Comparison of ENCODE assay signal across 9 cellular contexts in the genomic region with DNA sequence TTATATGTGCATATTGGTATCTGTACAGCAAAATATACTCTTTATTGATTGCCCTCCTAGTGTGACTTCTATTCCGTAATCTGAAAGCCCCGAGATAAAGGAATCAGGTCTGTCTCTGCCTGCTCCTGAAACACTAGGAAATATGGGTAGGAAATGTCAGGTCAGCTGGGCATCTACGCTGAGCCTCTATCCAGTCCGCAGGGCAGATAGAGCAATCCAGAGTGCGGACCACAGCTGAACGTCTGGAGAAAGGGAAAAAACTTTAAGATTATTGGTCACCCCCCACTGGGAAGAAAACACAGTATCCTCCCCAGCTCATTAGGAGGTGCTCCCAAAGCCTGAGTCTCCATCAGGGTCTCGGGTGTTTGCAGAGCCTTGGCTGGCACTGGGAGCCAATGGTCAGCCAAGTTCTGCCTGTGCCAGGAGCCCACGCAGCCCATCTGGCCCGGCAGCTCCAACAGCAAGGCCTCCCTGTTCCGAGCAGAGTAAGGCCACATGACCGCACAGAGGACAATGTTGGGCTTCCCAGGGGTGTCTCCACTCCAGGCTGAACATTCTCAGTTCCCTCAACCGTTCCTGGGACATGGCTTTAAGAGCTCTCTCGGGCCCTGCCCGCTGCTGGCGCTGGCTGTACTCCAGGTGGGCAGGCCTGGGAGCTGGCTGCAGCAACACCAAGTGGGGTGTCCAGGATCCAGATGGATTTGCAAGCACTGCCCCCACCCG. TPM values are rescaled to one million over a fixed set of nuclear protein-coding genes. Genes with fewer than 3 reads are reported as not detected.
DNase-seq lines count a peak whose midpoint lies in the region; ATAC-seq and TF ChIP-seq lines count a peak whose summit lies in the region.
"Had no signal": no experiment of that assay in that cellular context is flagged by ENCODE, and none has a peak within 500 bp of the region (broad histone marks: within the 10 kb centered on the region; RNA-seq: fewer than 3 reads in every experiment).

No MANE protein-coding gene starts in this region.

- no peak for ATAC-seq in CD4-positive, alpha-beta T cell (ENCODE audit: poor library complexity)
- no peak for ATAC-seq in HG02852 (IDR thresholded peaks at IDR 0.05; ENCODE audit: unreplicated experiment)

- H3K9me3 Mint-ChIP-seq in brain = no peaks in the 10 kb centered on the region
- no peaks in the 10 kb centered on the region for H3K9me3 Mint-ChIP-seq in progenitor cell of endocrine pancreas (ENCODE audit: low read depth)
- H3K9me3 Mint-ChIP-seq in CD4-positive, alpha-beta T cell = no peaks in the 10 kb centered on the region
- H3K9me3 Mint-ChIP-seq: activated naive CD4-positive, alpha-beta T cell treated with anti-CD3 and anti-CD28 coated beads, Interleukin-2, amount 50 U/mL, for 24 hours had no signal

- DNase-seq in DMS53 treated with DMSO at 0.1 percent for 48 hours (lab: John Stamatoyannopoulos, UW; ENCODE audit: unreplicated experiment) = peak; percentile 40
- DNase-seq in hypothalamus (lab: John Stamatoyannopoulos, UW) = peak in 50 of 51 donors; percentile 10 to 94 (median 71)
- no peak for DNase-seq in progenitor cell of endocrine pancreas (ENCODE audit: low spot score, unreplicated experiment)
- DNase-seq in CD4-positive, alpha-beta T cell = no peak
- no peak for DNase-seq in KBM-7
- DNase-seq in activated T-cell treated with anti-CD3 and anti-CD28 coated beads for 4 hours = no peak

- no peak for TF ChIP-seq CTCF in brain (conservative IDR thresholded peaks at IDR 0.05)
- no peak for TF ChIP-seq CTCF in progenitor cell of endocrine pancreas (IDR thresholded peaks at IDR 0.05; ENCODE audit: unreplicated experiment)
- TF ChIP-seq CTCF in CD4-positive, alpha-beta T cell (IDR thresholded peaks at IDR 0.05) = no peak

- CTCF ChIA-PET in CD4-positive, alpha-beta T cell (lab: Charles Lee) = no interaction called here

- in situ Hi-C loops in KBM-7 (cut with MboI; ENCODE audit: low pct_unique_long_range_greater_than_20kb, low sequenced_read_pairs) = no loop called here

- H3K36me3 Mint-ChIP-seq in brain (peaks cover 16% of the 10 kb centered on the region), progenitor cell of endocrine pancreas (ENCODE audit: insufficient read depth) (peaks cover 11% of the 10 kb centered on the region)
- H3K36me3 Mint-ChIP-seq in CD4-positive, alpha-beta T cell (ENCODE audit: low read depth) = no peaks in the 10 kb centered on the region
- H3K36me3 Mint-ChIP-seq: activated naive CD4-positive, alpha-beta T cell treated with anti-CD3 and anti-CD28 coated beads, Interleukin-2, amount 50 U/mL, for 24 hours had no signal

- no peaks in the 10 kb centered on the region for H3K9me3 ChIP-seq in CD4-positive, alpha-beta T cell (ENCODE audit: control insufficient read depth, low read length)

- H3K27me3 Mint-ChIP-seq in brain (no peaks in the 10 kb centered on the region), progenitor cell of endocrine pancreas (no peaks in the 10 kb centered on the region)
- peaks cover 87% of the 10 kb centered on the region for H3K27me3 Mint-ChIP-seq in CD4-positive, alpha-beta T cell

- POLR2A ChIA-PET in CD4-positive, alpha-beta T cell (lab: Charles Lee) = no interaction called here

- H3K27ac Mint-ChIP-seq in brain (peak overlapping the region; percentile 71 to 98 (median 88)), progenitor cell of endocrine pancreas (peak overlapping the region; percentile 100)
- no peak overlapping the region for H3K27ac Mint-ChIP-seq in CD4-positive, alpha-beta T cell
- H3K27ac Mint-ChIP-seq: activated naive CD4-positive, alpha-beta T cell treated with anti-CD3 and anti-CD28 coated beads, Interleukin-2, amount 50 U/mL, for 24 hours had no signal

- no peak overlapping the region for H3K27ac ChIP-seq in CD4-positive, alpha-beta T cell (ENCODE audit: low read depth, low read length)

- peaks cover 91% of the 10 kb centered on the region for H3K4me1 Mint-ChIP-seq in brain
- H3K4me1 Mint-ChIP-seq in progenitor cell of endocrine pancreas (ENCODE audit: low read depth) = peaks cover 76% of the 10 kb centered on the region
- H3K4me1 Mint-ChIP-seq in CD4-positive, alpha-beta T cell (ENCODE audit: low read depth) = no peaks in the 10 kb centered on the region

- H3K4me3 Mint-ChIP-seq in brain (peak overlapping the region; percentile 65 to 99 (median 97)), progenitor cell of endocrine pancreas (ENCODE audit: low read depth) (peak overlapping the region; percentile 65)
- no peak overlapping the region for H3K4me3 Mint-ChIP-seq in CD4-positive, alpha-beta T cell

- peaks cover 73% of the 10 kb centered on the region for H3K27me3 ChIP-seq in CD4-positive, alpha-beta T cell (ENCODE audit: control insufficient read depth, insufficient read depth, low read length)

- intact Hi-C loops in CD4-positive, alpha-beta T cell (cut with DNase I, micrococcal nuclease) = no loop called here

RNA-seq across cellular contexts. Expression of a gene that starts 7.6 kb away (rescaled TPM):
- polyA plus RNA-seq in brain (ENCODE audit: insufficient read depth, low read depth, low replicate concordance) = 37.8 TPM
- 182 and 183 TPM in 2 replicates for total RNA-seq in progenitor cell of endocrine pancreas
- total RNA-seq in CD4-positive, alpha-beta T cell = under 1 TPM in 1 of 2 experiments, not detected in 1; 0.17 TPM

Comparison
In these comparisons a context has a peak if more than half of its experiments do, and no peak if none do; other contexts are left out.
1. DNase-seq: peak in DMS53 treated with DMSO at 0.1 percent for 48 hours (single experiment) and hypothalamus (50 of 51); none in progenitor cell of endocrine pancreas (single experiment), CD4-positive, alpha-beta T cell (0 of 10), KBM-7 (single experiment) and activated T-cell treated with anti-CD3 and anti-CD28 coated beads for 4 hours (single experiment).
2. RNA of a gene that starts 7.6 kb away (total RNA-seq): 182 to 183 TPM in progenitor cell of endocrine pancreas; 0.17 TPM in CD4-positive, alpha-beta T cell; every median in the first group is over 100 times any median in the second.